Comparison of ENCODE assay signal across 1 cellular context in the genomic region with DNA sequence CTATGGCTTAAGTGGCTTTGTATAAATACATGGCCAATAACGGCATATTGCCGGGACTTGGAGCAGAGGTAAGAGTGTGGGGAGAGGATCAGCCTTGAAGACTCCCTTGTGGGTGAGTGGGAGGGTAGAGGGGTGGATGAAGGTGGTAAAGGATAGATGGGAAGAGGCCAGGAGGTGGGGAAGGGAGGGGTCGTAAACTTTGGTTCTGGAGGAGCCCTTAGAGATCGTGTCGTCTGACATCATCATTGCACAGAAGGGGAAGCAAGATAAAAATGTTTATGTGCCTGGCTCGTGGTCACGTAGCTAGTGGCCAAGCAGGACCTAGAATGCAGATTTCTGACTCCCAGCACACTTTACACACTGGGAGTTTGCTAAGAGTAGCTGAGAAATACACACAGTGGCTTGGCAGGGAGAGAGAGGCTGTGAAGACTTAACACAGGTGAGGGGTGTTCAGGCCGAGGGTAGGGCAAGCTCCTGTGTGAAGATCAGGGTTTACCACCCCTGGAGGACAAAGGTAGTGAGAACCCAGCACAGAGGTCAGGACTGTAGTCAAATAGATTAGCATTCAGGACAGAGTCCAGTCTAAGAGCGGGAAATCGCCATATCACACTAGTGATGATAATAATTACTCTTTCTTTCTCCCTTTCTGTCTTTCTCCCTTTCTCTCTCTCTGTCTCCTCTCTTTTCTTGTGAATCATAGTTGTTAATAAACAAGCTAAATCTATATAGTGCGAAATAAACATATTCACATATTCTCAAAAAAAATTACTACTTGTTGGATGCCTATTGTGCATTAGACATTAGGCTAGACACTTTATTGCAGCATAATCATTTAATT.
TF ChIP-seq lines count a peak whose summit lies in the region.

No MANE protein-coding gene starts in this region.

TF ChIP-seq in H1, 55 proteins besides CTCF, POLR2A, EP300 and RAD21:
- TF ChIP-seq SAP30 (IDR thresholded peaks at IDR 0.05; ENCODE audit: insufficient read depth, insufficient replicate concordance, low read length) (no peak), ASH2L (IDR thresholded peaks at IDR 0.05; ENCODE audit: low read length) (no peak), GTF2F1 (IDR thresholded peaks at IDR 0.05; ENCODE audit: borderline replicate concordance, low read depth, low read length) (no peak), HDAC2 (IDR thresholded peaks at IDR 0.05; ENCODE audit: borderline replicate concordance in 1 of 2, low read depth in 2 of 2, low read length in 2 of 2) (no peak)
